Comparison of ENCODE assay signal across 8 cellular contexts in the genomic region with DNA sequence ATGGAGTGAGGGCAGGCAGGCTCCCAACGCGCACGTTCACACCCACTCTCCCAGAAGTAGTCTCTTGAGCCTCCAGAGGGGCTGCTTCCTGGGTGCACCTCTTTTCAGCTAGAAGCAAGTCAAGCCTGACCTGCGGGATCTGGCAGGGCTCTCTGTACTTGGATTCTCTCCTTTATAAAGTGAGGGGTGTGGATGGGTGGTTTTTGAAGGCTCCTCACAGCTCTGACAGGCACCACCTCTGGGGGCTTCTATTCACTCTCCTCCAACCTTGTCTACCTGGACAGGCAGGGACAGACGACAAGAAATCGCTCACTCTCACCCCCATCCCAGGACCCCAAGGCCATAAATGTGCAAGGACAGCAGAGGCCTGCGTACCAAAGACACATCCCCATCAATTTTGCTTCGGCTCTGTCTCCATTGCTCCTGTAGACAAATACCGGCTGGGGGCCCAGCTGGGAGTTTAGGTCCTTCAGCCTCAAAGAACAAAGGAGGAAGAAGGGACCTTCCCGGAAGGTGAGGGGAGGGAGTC. TPM values are rescaled to one million over a fixed set of nuclear protein-coding genes. Genes with fewer than 3 reads are reported as not detected.
DNase-seq lines count a peak whose midpoint lies in the region; ATAC-seq and TF ChIP-seq lines count a peak whose summit lies in the region.

No MANE protein-coding gene starts in this region.

- peak overlapping the region; percentile 99 for H3K27ac Mint-ChIP-seq in glutamatergic neuron (ENCODE audit: unreplicated experiment)

- H3K27me3 ChIP-seq in GM06990 (replicated peaks; ENCODE audit: control insufficient read depth, insufficient read depth, low read length): no peaks in the 10 kb centered on the region
- no peaks in the 10 kb centered on the region for H3K27me3 ChIP-seq in sigmoid colon

- no peak for TF ChIP-seq POLR2A in sigmoid colon (IDR thresholded peaks at IDR 0.05)

- no peak for TF ChIP-seq EP300 in sigmoid colon (IDR thresholded peaks at IDR 0.05)

- no peaks in the 10 kb centered on the region for H3K36me3 Mint-ChIP-seq in glutamatergic neuron (ENCODE audit: unreplicated experiment)

- H3K4me3 Mint-ChIP-seq in glutamatergic neuron (ENCODE audit: unreplicated experiment): peak overlapping the region; percentile 76

- CTCF ChIA-PET in RWPE1 (lab: Yijun Ruan, JAX): interaction anchor here (0.7 kb wide), 1 partner anchor 83 kb away, joined by 4 read pairs; no protein-coding TSS in a partner anchor

- POLR2A ChIA-PET in RWPE1 (lab: Yijun Ruan, JAX; ENCODE audit: low non-redundant PET): interaction anchor here (2.5 kb wide), 1 partner anchor 75 kb away, joined by 10 read pairs; a partner anchor contains a TSS

- H3K4me1 Mint-ChIP-seq in glutamatergic neuron (ENCODE audit: low read depth, unreplicated experiment): peaks cover 39% of the 10 kb centered on the region

- no peak for DNase-seq in GM06990 (ENCODE audit: extremely low read depth, insufficient read length)
- DNase-seq in RWPE1 (ENCODE audit: low spot score): no peak
- DNase-seq in glutamatergic neuron: peak; percentile 33
- no peak for DNase-seq in sigmoid colon
- no peak for DNase-seq in DMS114 treated with DMSO at 0.1 percent for 48 hours (lab: John Stamatoyannopoulos, UW; ENCODE audit: unreplicated experiment)
- no peak for DNase-seq in NCI-H2196 treated with DMSO at 0.1 percent for 48 hours (lab: John Stamatoyannopoulos, UW; ENCODE audit: unreplicated experiment)
- DNase-seq in middle frontal gyrus (ENCODE audit: extremely low spot score, low spot score): no peak

- H3K4me1 ChIP-seq in sigmoid colon: peaks cover 0 to 44% (median 35%) of the 10 kb centered on the region in 4 donors

- no peak for TF ChIP-seq CTCF in GM06990 (IDR thresholded peaks at IDR 0.05; ENCODE audit: insufficient read depth, low read length, poor library complexity, severe bottlenecking)
- TF ChIP-seq CTCF in RWPE1 (conservative IDR thresholded peaks at IDR 0.05; ENCODE audit: low read depth): no peak
- no peak for TF ChIP-seq CTCF in glutamatergic neuron (IDR thresholded peaks at IDR 0.05; ENCODE audit: partially characterized antibody, unreplicated experiment)
- TF ChIP-seq CTCF in sigmoid colon (IDR thresholded peaks at IDR 0.05): no peak

- no peak for ATAC-seq in HG03439 (IDR thresholded peaks at IDR 0.05; ENCODE audit: unreplicated experiment)

- peaks cover 11% of the 10 kb centered on the region for H3K36me3 ChIP-seq in GM06990 (ENCODE audit: control insufficient read depth, insufficient read depth, low read length)
- H3K36me3 ChIP-seq in sigmoid colon: peaks cover 0 to 4% (median 2%) of the 10 kb centered on the region in 4 donors

- H3K27ac ChIP-seq in RWPE1: peak overlapping the region; percentile 77
- H3K27ac ChIP-seq in sigmoid colon: peak overlapping the region; percentile 81 to 99 (median 96)

- H3K9me3 ChIP-seq in sigmoid colon: no peaks in the 10 kb centered on the region

- H3K4me3 ChIP-seq in GM06990 (replicated peaks; ENCODE audit: low read depth, low read length) (peak overlapping the region; percentile 47), sigmoid colon (peak overlapping the region in 2 of 4 donors; percentile 80 to 99)

- WGBS in sigmoid colon, 2 donors: 80% methylated on average over 10 of the region's 10 CpGs

- peaks cover 6% of the 10 kb centered on the region for H3K9me3 Mint-ChIP-seq in glutamatergic neuron (ENCODE audit: unreplicated experiment)

- intact Hi-C loops in sigmoid colon (cut with DNase I): loop anchor here (2.0 to 10.0 kb wide), 3 partner anchors 22 to 968 kb away; a partner anchor contains a TSS

- peaks cover 4% of the 10 kb centered on the region for H3K27me3 Mint-ChIP-seq in glutamatergic neuron (ENCODE audit: unreplicated experiment)

RNA-seq across cellular contexts. Expression of a gene that starts 0.8 kb away (rescaled TPM):
- 80.4 TPM for total RNA-seq in glutamatergic neuron (ENCODE audit: unreplicated experiment)
- 10 to 100 TPM; 19.4 to 28.9 (median 22.8) TPM for total RNA-seq in sigmoid colon
- 10 to 100 TPM; 26.4 to 44.9 (median 32.1) TPM for polyA plus RNA-seq in sigmoid colon
